ENCODE assay signal across 23 cellular contexts in genomic region chr3:113977822-113978221, GRCh38.
"Had no signal": no experiment of that assay in that cellular context is flagged by ENCODE, and none has a peak within 500 bp of the region (broad histone marks: within the 10 kb centered on the region; RNA-seq: fewer than 3 reads in every experiment).

No MANE protein-coding gene starts in this region.

- DNase-seq: dorsolateral prefrontal cortex; effector CD4-positive, alpha-beta T cell; kidney; mesenchymal stem cell; mucosa of descending colon; naive thymus-derived CD4-positive, alpha-beta T cell; right lobe of liver; small intestine; stimulated activated CD4-positive, alpha-beta T cell treated with anti-CD3 and anti-CD28 coated beads, Interleukin-15, amount 100 ng/mL, for 24 hours; stimulated activated CD4-positive, alpha-beta T cell treated with anti-CD3 and anti-CD28 coated beads, Interleukin-2, amount 100 ng/mL, for 48 hours; stimulated activated naive CD4-positive, alpha-beta T cell treated with Interleukin-2 at 50 U/mL for 16 hours; stomach; thyroid gland; trophoblast cell had no signal

- H3K27me3 Mint-ChIP-seq: progenitor cell of endocrine pancreas had no signal

- H3K36me3 ChIP-seq: neural progenitor cell, vagina had no signal

- H3K27ac Mint-ChIP-seq: mesothelial cell of epicardium; naive thymus-derived CD4-positive, alpha-beta T cell; nephron; neural progenitor cell; progenitor cell of endocrine pancreas had no signal

- H3K4me1 Mint-ChIP-seq: mesothelial cell of epicardium, nephron had no signal

- FAIRE-seq: frontal cortex, kidney, small intestine had no signal

- H3K27me3 ChIP-seq: dorsolateral prefrontal cortex, neural progenitor cell, right lobe of liver, stomach, thyroid gland, vagina had no signal

- H3K4me3 ChIP-seq: dorsolateral prefrontal cortex, lung, mucosa of descending colon, neural progenitor cell, right lobe of liver, stomach, thyroid gland, vagina had no signal

- ATAC-seq: left lobe of liver; mucosa of descending colon; naive thymus-derived CD4-positive, alpha-beta T cell; right lobe of liver had no signal

- H3K9ac ChIP-seq: neural progenitor cell, parathyroid adenoma had no signal

- H3K9me3 ChIP-seq: thyroid gland, vagina had no signal

- H3K4me2 ChIP-seq: neural progenitor cell had no signal

- H3K4me1 ChIP-seq: parathyroid adenoma, right lobe of liver, stomach, vagina had no signal

- H3K27ac ChIP-seq: dorsolateral prefrontal cortex, neural progenitor cell, parathyroid adenoma, right lobe of liver, stomach, thyroid gland, vagina had no signal

- H3K4me3 Mint-ChIP-seq: mesothelial cell of epicardium; naive thymus-derived CD4-positive, alpha-beta T cell; nephron; neural progenitor cell had no signal
